ENCODE assay signal across 10 cellular contexts in genomic region chr7:16055263-16055976, GRCh38.
DNase-seq lines count a peak whose midpoint lies in the region; ATAC-seq and TF ChIP-seq lines count a peak whose summit lies in the region.
"Had no signal": no experiment of that assay in that cellular context is flagged by ENCODE, and none has a peak within 500 bp of the region (broad histone marks: within the 10 kb centered on the region; RNA-seq: fewer than 3 reads in every experiment).

No MANE protein-coding gene starts in this region.

- ATAC-seq in GM18907 (IDR thresholded peaks at IDR 0.05; ENCODE audit: unreplicated experiment) (peak; percentile 74), GM21723 (IDR thresholded peaks at IDR 0.05; ENCODE audit: unreplicated experiment) (peak; percentile 74), HG03432 (IDR thresholded peaks at IDR 0.05; ENCODE audit: unreplicated experiment) (peak; percentile 79), left lobe of liver (peak; percentile 79), GM18520 (IDR thresholded peaks at IDR 0.05; ENCODE audit: unreplicated experiment) (no peak)

- DNase-seq in left lobe of liver (ENCODE audit: low spot score) (no peak), NCI-H1694 (lab: John Stamatoyannopoulos, UW) (no peak), erythroblast (lab: John Stamatoyannopoulos, UW) (no peak), retina (no peak)
- DNase-seq: COR-L47, NCI-H1105 treated with DMSO at 0.1 percent for 48 hours had no signal

- no peak for TF ChIP-seq POLR2A in erythroblast (IDR thresholded peaks at IDR 0.05; ENCODE audit: low read length)
